ENCODE assay signal across 8 cellular contexts in genomic region chr3:9862391-9863235, GRCh38.
DNase-seq lines count a peak whose midpoint lies in the region; ATAC-seq and TF ChIP-seq lines count a peak whose summit lies in the region.

No MANE protein-coding gene starts in this region.

- DNase-seq in GM13977 (ENCODE audit: low spot score) (peak; percentile 52), fibroblast of gingiva (ENCODE audit: low read depth) (peak; percentile 57), medulla oblongata (ENCODE audit: extremely low spot score) (no peak), SW 1271 (lab: John Stamatoyannopoulos, UW) (no peak), NCI-H1048 (lab: John Stamatoyannopoulos, UW) (no peak)
- DNase-seq in activated CD4-positive, alpha-beta T cell treated with anti-CD3 and anti-CD28 coated beads for 48 hours = peak; percentile 43

- H3K4me3 Mint-ChIP-seq in nephron = peak overlapping the region in 2 of 3 experiments; percentile 59 to 64

- no peaks in the 10 kb centered on the region for H3K36me3 Mint-ChIP-seq in nephron (ENCODE audit: low read depth)

- TF ChIP-seq CTCF in GM13977 (IDR thresholded peaks at IDR 0.05; ENCODE audit: extremely low read depth, insufficient read depth, missing control alignments) = peak; percentile 11
- TF ChIP-seq CTCF in nephron (IDR thresholded peaks at IDR 0.05; ENCODE audit: unreplicated experiment in 3 of 3) = peak; percentile 16 to 38 (median 25)

- no peak for ATAC-seq in HG03442 (IDR thresholded peaks at IDR 0.05; ENCODE audit: unreplicated experiment)

- H3K27me3 Mint-ChIP-seq in nephron (ENCODE audit: low read depth) = no peaks in the 10 kb centered on the region

- H3K27ac Mint-ChIP-seq in nephron = peak overlapping the region in 2 of 3 experiments; percentile 43 to 63

- H3K4me1 Mint-ChIP-seq in nephron = peaks cover 26% of the 10 kb centered on the region

- H3K9me3 Mint-ChIP-seq in nephron = no peaks in the 10 kb centered on the region

- in situ Hi-C loops in GM13977 (cut with MboI; ENCODE audit: low pct_unique_long_range_greater_than_20kb, low sequenced_read_pairs, unreplicated experiment) = no loop called here

Comparison
In these comparisons a context has a peak if more than half of its experiments do, and no peak if none do; other contexts are left out.
1. DNase-seq: peak in GM13977 (single experiment), activated CD4-positive, alpha-beta T cell treated with anti-CD3 and anti-CD28 coated beads for 48 hours (single experiment) and fibroblast of gingiva (single experiment); none in medulla oblongata (single experiment), SW 1271 (0 of 2) and NCI-H1048 (single experiment).